ENCODE assay signal across 9 cellular contexts in the genomic region with DNA sequence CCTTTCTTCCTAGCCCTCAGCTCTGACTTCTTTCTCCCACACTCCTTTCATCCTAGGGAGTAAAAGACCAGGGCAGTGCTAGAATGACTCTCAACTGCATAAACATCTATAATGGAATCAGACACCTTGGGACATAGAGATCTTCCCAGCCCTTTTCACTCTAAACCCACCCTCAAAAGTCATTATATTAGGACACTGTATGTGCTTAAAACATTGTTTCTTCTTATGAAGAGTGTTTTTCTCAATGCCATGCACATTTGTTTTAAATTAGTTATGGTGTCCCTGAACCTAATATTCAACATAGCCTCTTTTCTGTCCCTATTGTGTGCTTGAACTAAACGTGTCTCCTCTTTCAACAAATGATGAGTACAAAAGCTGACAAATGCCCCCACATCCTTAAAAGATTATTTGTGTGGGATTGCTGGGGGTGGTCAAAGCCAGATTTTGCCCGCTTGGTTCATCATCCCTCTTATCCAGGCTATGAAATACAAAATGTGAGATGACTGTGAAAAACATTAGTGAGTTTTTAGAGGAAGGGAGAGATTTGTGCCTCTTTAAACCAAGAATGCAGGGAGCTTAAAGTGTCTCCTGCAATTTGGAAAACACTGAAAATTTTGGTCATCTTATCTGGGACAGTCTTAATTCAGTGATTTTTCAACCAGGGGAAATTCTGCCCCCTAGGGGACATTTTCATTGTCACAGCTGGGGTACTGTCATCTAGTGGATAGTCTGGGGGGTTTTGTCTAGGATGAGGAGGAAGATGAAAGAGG. TPM values are rescaled to one million over a fixed set of nuclear protein-coding genes. Genes with fewer than 3 reads are reported as not detected.
DNase-seq lines count a peak whose midpoint lies in the region; ATAC-seq, FAIRE-seq and TF ChIP-seq lines count a peak whose summit lies in the region.
"Had no signal": no experiment of that assay in that cellular context is flagged by ENCODE, and none has a peak within 500 bp of the region (broad histone marks: within the 10 kb centered on the region; RNA-seq: fewer than 3 reads in every experiment).

No MANE protein-coding gene starts in this region.

- TF ChIP-seq CTCF in BJ (IDR thresholded peaks at IDR 0.05; ENCODE audit: insufficient read depth, low read depth, low read length) (peak; percentile 67), H1 (IDR thresholded peaks at IDR 0.05; ENCODE audit: control extremely low read depth in 1 of 3, insufficient read depth in 1 of 3, low read depth in 1 of 3, low read length in 3 of 3) (peak in 2 of 3 experiments; percentile 66 to 88; a peak in 3 of 4 replicates), gastrocnemius medialis (IDR thresholded peaks at IDR 0.05 in 4 of 5, conservative IDR thresholded peaks at IDR 0.05 in 1 of 5) (peak in 1 of 5 experiments; percentile 34)

- DNase-seq in BJ (ENCODE audit: low read depth) (no peak), NCI-H69 (lab: John Stamatoyannopoulos, UW) (peak; percentile 62), H1 (ENCODE audit: low read depth in 1 of 2, low spot score in 2 of 2) (peak in 1 of 2 experiments; percentile 81), gastrocnemius medialis (no peak)
- peak; percentile 30 to 34 for DNase-seq in stimulated activated CD4-positive, alpha-beta T cell treated with anti-CD3 and anti-CD28 coated beads, Interleukin-2, amount 100 ng/mL, for 24 hours
- no peak for DNase-seq in activated CD4-positive, CD25-positive, alpha-beta regulatory T cell (lab: John Stamatoyannopoulos, UW)

- no peak overlapping the region for H2BK12ac ChIP-seq in H1 (ENCODE audit: low read depth, low read length)

- WGBS in H1 (ENCODE audit: extremely low coverage in 1 of 2, insufficient coverage in 1 of 2, insufficient read length in 1 of 2, insufficient replicate concordance in 2 of 2, low coverage in 1 of 2, low lambda C conversion rate in 2 of 2, missing lambda C conversion rate in 1 of 2), 2 experiments = 66% methylated on average over 2 of the region's 2 CpGs; no CpG with 5 or more reads in 1 of the 2 experiments

- H3K4me3 ChIP-seq in BJ (ENCODE audit: low read depth, low read length) (no peak overlapping the region), H1 (ENCODE audit: extremely low read depth in 1 of 4, insufficient read depth in 2 of 4, low read depth in 3 of 4, low read length in 4 of 4) (no peak overlapping the region), gastrocnemius medialis (no peak overlapping the region)

- H4K20me1 ChIP-seq in H1 (replicated peaks in 1 of 2; ENCODE audit: control insufficient read depth in 1 of 2, insufficient read depth in 2 of 2, low read length in 2 of 2) = no peaks in the 10 kb centered on the region

- H3K4me2 ChIP-seq in H1 (ENCODE audit: insufficient read depth in 1 of 2, low read depth in 2 of 2, low read length in 2 of 2) = no peak overlapping the region

- no peak for TF ChIP-seq EP300 in H1 (IDR thresholded peaks at IDR 0.05; ENCODE audit: borderline replicate concordance in 1 of 2, low read depth in 2 of 2, low read length in 2 of 2)

- no peak overlapping the region for H3K23ac ChIP-seq in H1 (ENCODE audit: insufficient read length)

- no peak overlapping the region for H4K8ac ChIP-seq in H1 (ENCODE audit: extremely low read depth, insufficient read depth, low read length)

- H2AK5ac ChIP-seq in H1 (ENCODE audit: low read depth, low read length) = no peak overlapping the region

- TF ChIP-seq POLR2A in H1 (IDR thresholded peaks at IDR 0.05; ENCODE audit: control extremely low read depth in 1 of 2, low read depth in 2 of 2, low read length in 2 of 2) (no peak), gastrocnemius medialis (IDR thresholded peaks at IDR 0.05) (no peak)

- no peak overlapping the region for H2BK5ac ChIP-seq in H1 (ENCODE audit: low read depth, low read length)

- H3K27me3 ChIP-seq in BJ (ENCODE audit: control insufficient read depth, insufficient read depth, low read length) (no peaks in the 10 kb centered on the region; the same call in 1 of the 2 replicates), H1 (replicated peaks in 1 of 4; ENCODE audit: control insufficient read depth in 3 of 4, extremely low read depth in 1 of 4, insufficient read depth in 3 of 4, low read length in 3 of 4) (no peaks in the 10 kb centered on the region), gastrocnemius medialis (no peaks in the 10 kb centered on the region)

- FAIRE-seq in H1 (lab: Jason Lieb, UNC) = peak; percentile 70

- no peak overlapping the region for H3K56ac ChIP-seq in H1 (replicated peaks; ENCODE audit: insufficient read length, low read depth, low read length)

- H2BK15ac ChIP-seq in H1 (ENCODE audit: low read length) = no peak overlapping the region

- H2BK120ac ChIP-seq in H1 (replicated peaks; ENCODE audit: low read depth, low read length) = no peak overlapping the region

- H3K36me3 ChIP-seq in BJ (ENCODE audit: control insufficient read depth, insufficient read depth, low read length) (no peaks in the 10 kb centered on the region), H1 (ENCODE audit: control insufficient read depth in 2 of 4, insufficient read depth in 4 of 4, low read length in 3 of 4) (no peaks in the 10 kb centered on the region), gastrocnemius medialis (no peaks in the 10 kb centered on the region)

- no peak overlapping the region for H4K5ac ChIP-seq in H1 (ENCODE audit: insufficient read length, low read depth, low read length)

- no peaks in the 10 kb centered on the region; a peak in 1 of 7 replicates for H3K4me1 ChIP-seq in H1 (replicated peaks in 1 of 4; ENCODE audit: control insufficient read depth in 3 of 4, insufficient read depth in 4 of 4, low read length in 3 of 4)
- H3K4me1 ChIP-seq in gastrocnemius medialis = no peaks in the 10 kb centered on the region

- CTCF ChIA-PET in BJ (lab: Yijun Ruan, JAX) = interaction anchor here (0.6 to 9.8 kb wide), 13 partner anchors 9 to 430 kb away, joined by 3 to 78 read pairs (median 4); partner anchors contain the start of gene SERPINB5
- CTCF ChIA-PET in H1 (lab: Charles Lee; ENCODE audit: partially characterized antibody) = interaction anchor here (0.6 to 17.3 kb wide), 39 partner anchors 8 to 488 kb away, joined by 3 to 366 read pairs (median 4); partner anchors contain the start of genes SERPINB13 and SERPINB5

- H3K27ac ChIP-seq in H1 (ENCODE audit: low read depth, low read length) (no peak overlapping the region), gastrocnemius medialis (no peak overlapping the region)

- no peaks in the 10 kb centered on the region for H3K9me3 ChIP-seq in H1 (ENCODE audit: insufficient read depth in 2 of 2, low read depth in 1 of 2, low read length in 1 of 2)
- H3K9me3 ChIP-seq in gastrocnemius medialis = no peaks in the 10 kb centered on the region

- H3K4ac ChIP-seq in H1 (replicated peaks; ENCODE audit: insufficient read length, low read depth, low read length) = no peak overlapping the region

- POLR2A ChIA-PET in BJ (lab: Charles Lee) = no interaction called here
- POLR2A ChIA-PET in H1 (lab: Charles Lee; ENCODE audit: partially characterized antibody) = no interaction called here

- H3K79me1 ChIP-seq in H1 (ENCODE audit: low read depth, low read length) = no peaks in the 10 kb centered on the region

- H4K91ac ChIP-seq in H1 (replicated peaks; ENCODE audit: insufficient read length, low read length) = no peak overlapping the region

- ATAC-seq in GM18511 (IDR thresholded peaks at IDR 0.05; ENCODE audit: unreplicated experiment) (peak; percentile 71), GM21737 (IDR thresholded peaks at IDR 0.05; ENCODE audit: unreplicated experiment) (no peak), gastrocnemius medialis (no peak)

- in situ Hi-C loops in gastrocnemius medialis (cut with MboI; ENCODE audit: low sequenced_read_pairs in 4 of 4) = loop anchor here (25.0 kb wide), 1 partner anchor 482 kb away; no protein-coding TSS in a partner anchor

- H2BK20ac ChIP-seq in H1 (ENCODE audit: low read length) = no peak overlapping the region

- no peak overlapping the region for H3K9ac ChIP-seq in H1 (replicated peaks in 1 of 4; ENCODE audit: extremely low read depth in 1 of 4, low read depth in 3 of 4, low read length in 3 of 4)

- no peak overlapping the region for H3K14ac ChIP-seq in H1 (ENCODE audit: insufficient read length)

- H3K79me2 ChIP-seq in H1 (ENCODE audit: control insufficient read depth in 1 of 2, insufficient read depth in 2 of 2, low read length in 2 of 2) = no peaks in the 10 kb centered on the region

- TF ChIP-seq RAD21 in H1 (IDR thresholded peaks at IDR 0.05 in 1 of 2, conservative IDR thresholded peaks at IDR 0.05 in 1 of 2; ENCODE audit: low read depth in 2 of 2, low read length in 2 of 2) = peak; percentile 59 to 70

- intact Hi-C loops in gastrocnemius medialis (cut with DNase I; ENCODE audit: low total_unique reads) = no loop called here

- H2AFZ ChIP-seq in H1 (ENCODE audit: low read length) = no peak overlapping the region

- H3K23me2 ChIP-seq in H1 (ENCODE audit: low read depth, low read length) = no peaks in the 10 kb centered on the region

- H3K18ac ChIP-seq in H1 (ENCODE audit: extremely low read depth, low read length) = no peak overlapping the region

TF ChIP-seq in H1, 55 proteins besides CTCF, POLR2A, EP300 and RAD21:
- no peak for TF ChIP-seq SUZ12 (IDR thresholded peaks at IDR 0.05; ENCODE audit: low read length)
- no peak for TF ChIP-seq RFX5 (IDR thresholded peaks at IDR 0.05; ENCODE audit: borderline replicate concordance, low read depth, low read length)
- TF ChIP-seq JUND (IDR thresholded peaks at IDR 0.05; ENCODE audit: low read length) = no peak

RNA-seq across cellular contexts. Expression of gene SERPINB5, which starts 29.0 kb away (rescaled TPM):
- polyA plus RNA-seq in BJ (2011; rRNA removed) (not detected in 2 replicates), H1 (2011; rRNA removed) (0.03 TPM in 1 of 2 replicates, not detected in the other)
- polyA minus RNA-seq in BJ (2011; rRNA and poly(A)+ RNA removed) = not detected in 2 replicates
- total RNA-seq in H1 (2021; fragmentation: NEBNext Ultra II Directional; extraction: Animal tissue kit (Norgen Biotek cat#: 25700)) = 0.23 TPM in 1 of 2 replicates, not detected in the other
- not detected for polyA plus RNA-seq in H1 (2011; cell fraction: cytosol; rRNA removed)
- polyA plus RNA-seq in H1 (2011; cell fraction: nucleus; rRNA removed) = 0.06 TPM
- polyA plus RNA-seq in H1 (2012, experiment 1 of 2) = not detected in 4 replicates
- not detected for polyA plus RNA-seq in H1 (2012, experiment 2 of 2)
- polyA plus RNA-seq in H1 (2013, experiment 1 of 2) = 0.16 TPM
- polyA plus RNA-seq in H1 (2013, experiment 2 of 2) = 0.20 TPM
- 0.06 TPM in 1 of 2 replicates, not detected in the other for polyA minus RNA-seq in H1 (2011; rRNA and poly(A)+ RNA removed)
- not detected for polyA minus RNA-seq in H1 (2011; cell fraction: cytosol; rRNA and poly(A)+ RNA removed)
- polyA minus RNA-seq in H1 (2011; cell fraction: nucleus; rRNA and poly(A)+ RNA removed) = 1.5 TPM
- total RNA-seq in gastrocnemius medialis = not detected
- polyA plus RNA-seq: IgD-negative memory B cell had no signal

RNA-seq across cellular contexts. Expression of gene SERPINB12, which starts 36.4 kb away (rescaled TPM):
- polyA plus RNA-seq in BJ (2011; rRNA removed) (not detected in 2 replicates), H1 (2011; rRNA removed) (not detected in 2 replicates)
- polyA minus RNA-seq in BJ (2011; rRNA and poly(A)+ RNA removed) = not detected in 2 replicates
- not detected in 2 replicates for total RNA-seq in H1 (2021; fragmentation: NEBNext Ultra II Directional; extraction: Animal tissue kit (Norgen Biotek cat#: 25700))
- polyA plus RNA-seq in H1 (2011; cell fraction: cytosol; rRNA removed) = not detected
- polyA plus RNA-seq in H1 (2011; cell fraction: nucleus; rRNA removed) = not detected
- not detected in 4 replicates for polyA plus RNA-seq in H1 (2012, experiment 1 of 2)
- polyA plus RNA-seq in H1 (2012, experiment 2 of 2) = not detected
- not detected for polyA plus RNA-seq in H1 (2013, experiment 1 of 2)
- not detected for polyA plus RNA-seq in H1 (2013, experiment 2 of 2)
- polyA minus RNA-seq in H1 (2011; rRNA and poly(A)+ RNA removed) = not detected in 2 replicates
- not detected for polyA minus RNA-seq in H1 (2011; cell fraction: cytosol; rRNA and poly(A)+ RNA removed)
- polyA minus RNA-seq in H1 (2011; cell fraction: nucleus; rRNA and poly(A)+ RNA removed) = not detected
- not detected for total RNA-seq in gastrocnemius medialis
- polyA plus RNA-seq: IgD-negative memory B cell had no signal

Comparison
In these comparisons a context has a peak if more than half of its experiments do, and no peak if none do; other contexts are left out.
1. DNase-seq: peak in NCI-H69 (single experiment) and stimulated activated CD4-positive, alpha-beta T cell treated with anti-CD3 and anti-CD28 coated beads, Interleukin-2, amount 100 ng/mL, for 24 hours (2 of 2); none in BJ (single experiment), activated CD4-positive, CD25-positive, alpha-beta regulatory T cell (0 of 4) and gastrocnemius medialis (0 of 2).